In the genomic region with DNA sequence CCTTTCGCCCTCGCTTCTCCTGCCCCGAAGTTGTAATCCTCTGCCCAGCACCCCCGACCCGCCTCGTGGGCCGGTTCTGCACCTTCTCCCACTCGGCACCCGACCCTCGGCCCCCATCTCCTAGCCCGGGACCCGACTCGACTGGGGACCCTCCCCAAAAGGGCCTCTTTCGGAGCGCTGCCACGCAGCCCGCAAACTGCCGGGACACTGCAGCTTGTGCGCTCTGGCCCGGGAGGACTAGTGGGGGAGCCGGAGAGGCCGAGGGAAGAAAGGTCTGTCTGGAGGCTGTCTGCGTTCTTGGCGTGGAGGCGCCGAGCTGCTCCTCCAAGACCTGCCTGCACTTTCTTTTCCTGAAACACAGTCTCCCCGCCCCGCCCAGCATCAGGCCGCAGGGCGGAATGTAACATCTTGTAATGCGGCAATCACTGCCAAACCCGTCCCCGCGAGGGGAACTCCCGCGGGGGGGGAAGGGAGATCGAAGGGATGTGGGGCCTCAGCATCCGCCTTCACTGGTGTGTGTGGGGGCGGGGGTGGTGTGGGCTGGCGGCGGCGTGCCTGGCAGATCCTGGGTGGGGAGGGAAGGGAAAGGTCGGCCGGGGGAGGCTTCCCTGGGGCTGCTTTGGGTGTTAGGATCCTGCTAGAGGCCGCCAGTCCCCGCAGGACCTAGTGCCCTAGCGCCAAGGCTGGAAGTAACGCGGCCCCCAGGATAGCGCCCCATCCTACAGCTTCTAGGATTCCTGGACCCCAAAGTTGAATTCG, we compare ENCODE assay signal across 8 cellular contexts. TPM values are rescaled to one million over a fixed set of nuclear protein-coding genes. Genes with fewer than 3 reads are reported as not detected.
A peak's percentile ranks its signal among the peaks of the same experiment; 100 is the strongest.
DNase-seq lines count a peak whose midpoint lies in the region; ATAC-seq and TF ChIP-seq lines count a peak whose summit lies in the region.

No MANE protein-coding gene starts in this region.

- intact Hi-C loops in psoas muscle (cut with DNase I) = no loop called here

- no peak overlapping the region for H3K27ac Mint-ChIP-seq in glutamatergic neuron (ENCODE audit: unreplicated experiment)

- no peaks in the 10 kb centered on the region for H3K36me3 Mint-ChIP-seq in glutamatergic neuron (ENCODE audit: unreplicated experiment)

- H3K27me3 ChIP-seq in Peyer's patch (peaks cover 0 to 98% of the 10 kb centered on the region in 2 donors), psoas muscle (ENCODE audit: insufficient read depth in 3 of 3, low read length in 2 of 3) (peaks cover 6 to 100% (median 70%) of the 10 kb centered on the region in 3 donors)

- peak; percentile 40 for ATAC-seq in GM21786 (IDR thresholded peaks at IDR 0.05; ENCODE audit: unreplicated experiment)
- ATAC-seq in psoas muscle = peak; percentile 17 to 42 (median 34)
- ATAC-seq in GM21723 (IDR thresholded peaks at IDR 0.05; ENCODE audit: unreplicated experiment) = no peak

- no peak for TF ChIP-seq POLR2A in Peyer's patch (IDR thresholded peaks at IDR 0.05)

- peaks cover 4 to 50% (median 25%) of the 10 kb centered on the region in 4 donors for H3K4me1 ChIP-seq in Peyer's patch
- H3K4me1 ChIP-seq in psoas muscle = peaks cover 52% of the 10 kb centered on the region

- no peak for TF ChIP-seq CTCF in Peyer's patch (IDR thresholded peaks at IDR 0.05)
- no peak for TF ChIP-seq CTCF in glutamatergic neuron (IDR thresholded peaks at IDR 0.05; ENCODE audit: partially characterized antibody, unreplicated experiment)
- no peak for TF ChIP-seq CTCF in psoas muscle (IDR thresholded peaks at IDR 0.05)

- peak overlapping the region; percentile 76 for H3K4me3 Mint-ChIP-seq in glutamatergic neuron (ENCODE audit: unreplicated experiment)

- H3K27ac ChIP-seq in Peyer's patch = no peak overlapping the region
- H3K27ac ChIP-seq in psoas muscle = no peak overlapping the region

- H3K27me3 Mint-ChIP-seq in glutamatergic neuron (ENCODE audit: unreplicated experiment) = peaks cover 45% of the 10 kb centered on the region

- H3K9me3 ChIP-seq in Peyer's patch (peaks cover 0 to 11% (median 0%) of the 10 kb centered on the region in 4 donors), psoas muscle (no peaks in the 10 kb centered on the region)

- peaks cover 21% of the 10 kb centered on the region for H3K9me3 Mint-ChIP-seq in glutamatergic neuron (ENCODE audit: unreplicated experiment)

- WGBS in psoas muscle, 3 donors = 1 to 2% (median 2%) methylated on average over 46 to 51 of the region's 51 CpGs

- peak; percentile 32 to 36 for DNase-seq in AML-193 (lab: John Stamatoyannopoulos, UW)
- peak; percentile 49 to 72 (median 63) for DNase-seq in Peyer's patch
- peak; percentile 71 for DNase-seq in activated gamma-delta T cell treated with Interleukin-2 at 50 U/mL for 16 hours
- DNase-seq in glutamatergic neuron = peak; percentile 41
- peak in 1 of 2 donors; percentile 66 for DNase-seq in psoas muscle
- no peak for DNase-seq in midbrain (lab: John Stamatoyannopoulos, UW)

- H3K36me3 ChIP-seq in Peyer's patch (no peaks in the 10 kb centered on the region), psoas muscle (ENCODE audit: insufficient read depth in 1 of 2, low read depth in 1 of 2) (no peaks in the 10 kb centered on the region)

- peaks cover 9% of the 10 kb centered on the region for H3K4me1 Mint-ChIP-seq in glutamatergic neuron (ENCODE audit: low read depth, unreplicated experiment)

- H3K4me3 ChIP-seq in Peyer's patch (peak overlapping the region in 3 of 4 donors; percentile 36 to 45 (median 36)), psoas muscle (peak overlapping the region; percentile 64)

RNA-seq across cellular contexts. Expression of a gene that starts 7.4 kb away (rescaled TPM):
- total RNA-seq in Peyer's patch (not detected), glutamatergic neuron (ENCODE audit: unreplicated experiment) (1.4 TPM), psoas muscle (not detected)
- not detected for polyA plus RNA-seq in psoas muscle

RNA-seq across cellular contexts. Expression of a gene that starts 10.0 kb away (rescaled TPM):
- total RNA-seq in Peyer's patch (not detected), glutamatergic neuron (ENCODE audit: unreplicated experiment) (0.61 TPM), psoas muscle (under 1 TPM in 2 of 4 donors, not detected in 2; 0.17 to 0.28 TPM)
- under 1 TPM; 0.03 to 0.15 (median 0.04) TPM for polyA plus RNA-seq in psoas muscle
